ENCODE assay signal across 10 cellular contexts in the genomic region with DNA sequence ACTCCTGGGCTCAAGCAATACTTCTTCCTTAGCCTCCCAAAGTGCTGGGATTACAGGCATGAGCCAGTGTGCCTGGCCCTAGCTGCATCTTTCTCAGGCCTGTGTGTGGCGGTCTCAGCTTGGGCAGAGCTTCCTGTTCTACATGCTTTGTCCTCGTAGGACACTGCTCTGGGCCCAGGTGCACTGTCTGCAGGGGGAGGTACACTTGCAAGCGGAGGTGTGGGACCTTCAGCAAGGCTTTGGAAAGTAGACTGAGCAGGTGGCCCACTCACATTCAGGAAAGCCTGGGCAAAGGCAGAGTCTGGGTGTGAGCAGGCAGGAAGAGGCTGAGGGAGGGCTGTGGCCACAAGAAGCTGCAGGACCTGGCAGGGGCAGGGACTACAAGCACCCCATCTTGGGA. TPM values are rescaled to one million over a fixed set of nuclear protein-coding genes. Genes with fewer than 3 reads are reported as not detected.
DNase-seq lines count a peak whose midpoint lies in the region; ATAC-seq and TF ChIP-seq lines count a peak whose summit lies in the region.
"Had no signal": no experiment of that assay in that cellular context is flagged by ENCODE, and none has a peak within 500 bp of the region (broad histone marks: within the 10 kb centered on the region; RNA-seq: fewer than 3 reads in every experiment).

No MANE protein-coding gene starts in this region.

- 78 to 93% methylated on average over 3 of the region's 3 CpGs for WGBS in endodermal cell (ENCODE audit: insufficient coverage in 1 of 2, insufficient read length in 1 of 2), 2 experiments

- H3K27ac Mint-ChIP-seq in endodermal cell: peak overlapping the region; percentile 81

- H3K9ac ChIP-seq in endodermal cell (ENCODE audit: extremely low read depth, low read length, poor library complexity, severe bottlenecking) (no peak overlapping the region), parathyroid adenoma (no peak overlapping the region)

- no peaks in the 10 kb centered on the region for H3K9me3 ChIP-seq in endodermal cell (ENCODE audit: control insufficient read depth, low read length)
- no peaks in the 10 kb centered on the region for H3K9me3 ChIP-seq in parathyroid adenoma (ENCODE audit: control insufficient read depth, low read length)

- peaks cover 4% of the 10 kb centered on the region for H3K36me3 Mint-ChIP-seq in endodermal cell (ENCODE audit: low read depth)

- no peaks in the 10 kb centered on the region for H3K9me3 Mint-ChIP-seq in endodermal cell
- H3K9me3 Mint-ChIP-seq: neural crest cell had no signal

- H3K4me2 ChIP-seq in parathyroid adenoma (ENCODE audit: low read length): no peak overlapping the region

- H3K79me2 ChIP-seq in parathyroid adenoma: no peaks in the 10 kb centered on the region

- H2AFZ ChIP-seq in parathyroid adenoma: no peak overlapping the region

- no peak overlapping the region for H3K4me3 Mint-ChIP-seq in endodermal cell
- H3K4me3 Mint-ChIP-seq: neural crest cell had no signal

- no peaks in the 10 kb centered on the region for H3K27me3 ChIP-seq in endodermal cell (ENCODE audit: control insufficient read depth, insufficient read depth, low read length, poor library complexity, severe bottlenecking)
- no peaks in the 10 kb centered on the region for H3K27me3 ChIP-seq in parathyroid adenoma (ENCODE audit: control insufficient read depth, insufficient read depth, low read length)

- no peak overlapping the region for H3K4me3 ChIP-seq in endodermal cell (ENCODE audit: low read length)
- no peak overlapping the region for H3K4me3 ChIP-seq in parathyroid adenoma (ENCODE audit: low read depth, low read length)

- ATAC-seq in HG03521 (IDR thresholded peaks at IDR 0.05; ENCODE audit: unreplicated experiment): no peak

- TF ChIP-seq CTCF in C4-2B (conservative IDR thresholded peaks at IDR 0.05): no peak
- TF ChIP-seq CTCF in endodermal cell (conservative IDR thresholded peaks at IDR 0.05): no peak
- TF ChIP-seq CTCF in parathyroid adenoma (IDR thresholded peaks at IDR 0.05): no peak
- TF ChIP-seq CTCF in GM10266 (IDR thresholded peaks at IDR 0.05; ENCODE audit: control insufficient read depth, insufficient read depth, low read depth, missing control alignments): no peak

- peaks cover 10% of the 10 kb centered on the region for H3K4me1 Mint-ChIP-seq in endodermal cell

- H3K4me1 ChIP-seq in endodermal cell (ENCODE audit: control insufficient read depth, insufficient read depth, low read length) (peaks cover 16% of the 10 kb centered on the region), parathyroid adenoma (peaks cover 8% of the 10 kb centered on the region)

- peak; percentile 11 for DNase-seq in NCI-H69 (lab: John Stamatoyannopoulos, UW)
- DNase-seq in endodermal cell: no peak
- no peak for DNase-seq in GM10266 (ENCODE audit: extremely low spot score)
- DNase-seq in GDM1 (lab: John Stamatoyannopoulos, UW): no peak
- no peak for DNase-seq in retina
- DNase-seq: NCI-H345 had no signal

- H3K36me3 ChIP-seq in endodermal cell (ENCODE audit: control insufficient read depth, insufficient read depth, low read length) (peaks cover 7% of the 10 kb centered on the region), parathyroid adenoma (ENCODE audit: control insufficient read depth, insufficient read depth, low read length) (no peaks in the 10 kb centered on the region)

- H3K27ac ChIP-seq in C4-2B: peak overlapping the region; percentile 86
- no peak overlapping the region for H3K27ac ChIP-seq in endodermal cell (ENCODE audit: low read depth, low read length)
- peak overlapping the region; percentile 30 for H3K27ac ChIP-seq in parathyroid adenoma

- no peaks in the 10 kb centered on the region for H3K27me3 Mint-ChIP-seq in endodermal cell (ENCODE audit: insufficient read depth)

RNA-seq across cellular contexts. Expression of gene SUSD2, which starts 33.6 kb away (rescaled TPM):
- 1 to 10 TPM in 1 of 2 donors, under 1 TPM in 1; 0.40 to 1.6 TPM for total RNA-seq in endodermal cell
- 2.9 TPM for polyA plus RNA-seq in endodermal cell (2013, experiment 1 of 2)
- 2.2 TPM for polyA plus RNA-seq in endodermal cell (2013, experiment 2 of 2)
